Comparison of ENCODE assay signal across 8 cellular contexts in genomic region chr3:151282921-151283320, GRCh38. TPM values are rescaled to one million over a fixed set of nuclear protein-coding genes. Genes with fewer than 3 reads are reported as not detected.
DNase-seq lines count a peak whose midpoint lies in the region; ATAC-seq, FAIRE-seq and TF ChIP-seq lines count a peak whose summit lies in the region.

No MANE protein-coding gene starts in this region.

- intact Hi-C loops in Right ventricle myocardium superior (cut with DNase I), result loop anchor here (2.0 kb wide), 2 partner anchors 56 to 114 kb away; no protein-coding TSS in a partner anchor

- no peaks in the 10 kb centered on the region for H3K36me3 Mint-ChIP-seq in activated CD4-positive, alpha-beta memory T cell treated with anti-CD3 and anti-CD28 coated beads, Interleukin-2, amount 10 ng/mL, durations not matched to agents 7 days and 5 days (ENCODE audit: low read depth)

- peaks cover 45% of the 10 kb centered on the region for H3K4me1 Mint-ChIP-seq in activated CD4-positive, alpha-beta memory T cell treated with anti-CD3 and anti-CD28 coated beads, Interleukin-2, amount 10 ng/mL, durations not matched to agents 7 days and 5 days

- ATAC-seq in Right ventricle myocardium superior (ENCODE audit: poor library complexity) (peak; percentile 72), HG03520 (IDR thresholded peaks at IDR 0.05; ENCODE audit: unreplicated experiment) (no peak)

- H3K27me3 Mint-ChIP-seq in activated CD4-positive, alpha-beta memory T cell treated with anti-CD3 and anti-CD28 coated beads, Interleukin-2, amount 10 ng/mL, durations not matched to agents 7 days and 5 days, result no peaks in the 10 kb centered on the region

- FAIRE-seq in H54 (lab: Jason Lieb, UNC), result peak; percentile 91

- POLR2A ChIA-PET in activated CD4-positive, alpha-beta memory T cell treated with anti-CD3 and anti-CD28 coated beads, Interleukin-2, amount 10 ng/mL, durations not matched to agents 7 days and 5 days (lab: Charles Lee), result interaction anchor here (1.1 kb wide), 2 partner anchors 55 to 113 kb away, joined by 3 read pairs; no protein-coding TSS in a partner anchor

- H3K27ac Mint-ChIP-seq in activated CD4-positive, alpha-beta memory T cell treated with anti-CD3 and anti-CD28 coated beads, Interleukin-2, amount 10 ng/mL, durations not matched to agents 7 days and 5 days, result peak overlapping the region; percentile 60

- H3K9me3 Mint-ChIP-seq in activated CD4-positive, alpha-beta memory T cell treated with anti-CD3 and anti-CD28 coated beads, Interleukin-2, amount 10 ng/mL, durations not matched to agents 7 days and 5 days, result no peaks in the 10 kb centered on the region

- CTCF ChIA-PET in activated CD4-positive, alpha-beta memory T cell treated with anti-CD3 and anti-CD28 coated beads, Interleukin-2, amount 10 ng/mL, durations not matched to agents 7 days and 5 days (lab: Charles Lee), result interaction anchor here (0.7 to 8.2 kb wide), 16 partner anchors 9 to 558 kb away, joined by 3 to 160 read pairs (median 4); partner anchors contain the start of gene GPR171

- DNase-seq in DMS53 (lab: John Stamatoyannopoulos, UW) (peak; percentile 67), H54 (ENCODE audit: insufficient read length, low spot score) (peak; percentile 19), NCI-H2227 (lab: John Stamatoyannopoulos, UW; ENCODE audit: unreplicated experiment) (peak; percentile 33), Right ventricle myocardium superior (no peak), retina (peak; percentile 33), UCSD-AML1 (lab: John Stamatoyannopoulos, UW; ENCODE audit: unreplicated experiment) (no peak)
- DNase-seq in activated CD4-positive, alpha-beta memory T cell treated with anti-CD3 and anti-CD28 coated beads, Interleukin-2, amount 10 ng/mL, durations not matched to agents 7 days and 5 days, result no peak

- TF ChIP-seq POLR2A in H54 (IDR thresholded peaks at IDR 0.05; ENCODE audit: low read depth, low read length), result no peak

- no peak overlapping the region for H3K4me3 Mint-ChIP-seq in activated CD4-positive, alpha-beta memory T cell treated with anti-CD3 and anti-CD28 coated beads, Interleukin-2, amount 10 ng/mL, durations not matched to agents 7 days and 5 days

RNA-seq across cellular contexts. Expression of gene P2RY14, which starts 4.6 kb away (rescaled TPM):
- total RNA-seq in activated CD4-positive, alpha-beta memory T cell treated with anti-CD3 and anti-CD28 coated beads, Interleukin-2, amount 10 ng/mL, durations not matched to agents 7 days and 5 days, result 1 to 10 TPM; 1.2 to 1.4 TPM
- 3.6 TPM for total RNA-seq in Right ventricle myocardium superior

RNA-seq across cellular contexts. Expression of gene GPR87, which starts 33.7 kb away (rescaled TPM):
- total RNA-seq in activated CD4-positive, alpha-beta memory T cell treated with anti-CD3 and anti-CD28 coated beads, Interleukin-2, amount 10 ng/mL, durations not matched to agents 7 days and 5 days, result under 1 TPM in 1 of 2 experiments, not detected in 1; 0.33 TPM
- not detected for total RNA-seq in Right ventricle myocardium superior

RNA-seq across cellular contexts. Expression of gene P2RY13, which starts 46.4 kb away (rescaled TPM):
- not detected for total RNA-seq in activated CD4-positive, alpha-beta memory T cell treated with anti-CD3 and anti-CD28 coated beads, Interleukin-2, amount 10 ng/mL, durations not matched to agents 7 days and 5 days
- 1.0 TPM for total RNA-seq in Right ventricle myocardium superior

Comparison
In these comparisons a context has a peak if more than half of its experiments do, and no peak if none do; other contexts are left out.
1. DNase-seq: peak in DMS53 (single experiment), H54 (single experiment), NCI-H2227 (single experiment) and retina (single experiment); none in activated CD4-positive, alpha-beta memory T cell treated with anti-CD3 and anti-CD28 coated beads, Interleukin-2, amount 10 ng/mL, durations not matched to agents 7 days and 5 days (single experiment), Right ventricle myocardium superior (single experiment) and UCSD-AML1 (single experiment).